ENCODE assay signal across 19 cellular contexts in the genomic region with DNA sequence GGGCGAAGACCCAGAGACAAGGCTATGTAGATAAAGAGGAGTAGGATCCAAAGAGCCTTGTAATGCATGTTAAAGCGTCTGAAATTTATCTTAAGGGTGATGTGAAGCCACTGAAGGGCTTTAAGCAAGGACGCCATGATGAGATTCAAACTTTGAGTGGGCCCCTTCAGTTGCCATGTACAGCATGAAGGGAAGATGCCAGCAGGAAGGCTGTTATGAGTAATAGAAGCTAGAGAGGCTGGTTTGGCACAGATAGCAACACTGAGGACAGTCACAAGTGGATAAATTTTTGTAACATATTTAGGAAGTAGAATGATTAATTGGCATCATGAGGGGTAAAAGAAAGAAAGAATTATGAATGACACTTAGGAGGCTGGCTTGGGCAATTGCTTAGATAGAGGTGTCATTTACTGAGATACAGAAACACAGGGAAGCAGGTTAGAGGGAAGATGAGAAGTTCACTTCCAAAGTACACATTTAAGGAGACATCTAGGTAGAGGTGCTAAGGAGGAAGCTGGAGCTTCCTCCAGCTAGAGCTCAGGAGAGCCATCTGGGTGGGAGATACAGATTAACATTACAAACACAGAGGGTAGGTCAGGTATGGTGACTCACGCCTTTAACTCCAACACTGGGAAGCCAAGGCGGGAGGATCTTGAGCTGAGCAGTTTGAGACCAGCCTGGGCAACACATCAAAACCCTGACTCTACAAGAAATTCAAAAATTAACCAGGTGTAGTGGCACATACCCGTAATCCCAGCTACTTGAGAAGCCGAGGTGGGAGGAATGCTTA. TPM values are rescaled to one million over a fixed set of nuclear protein-coding genes. Genes with fewer than 3 reads are reported as not detected.
DNase-seq lines count a peak whose midpoint lies in the region; ATAC-seq and TF ChIP-seq lines count a peak whose summit lies in the region.
"Had no signal": no experiment of that assay in that cellular context is flagged by ENCODE, and none has a peak within 500 bp of the region (broad histone marks: within the 10 kb centered on the region; RNA-seq: fewer than 3 reads in every experiment).

No MANE protein-coding gene starts in this region.

- no peaks in the 10 kb centered on the region for H3K79me2 ChIP-seq in trophoblast cell (ENCODE audit: control insufficient read depth, insufficient read depth, low read length, poor library complexity)

- H3K9me3 ChIP-seq in HUES48 (ENCODE audit: control insufficient read depth, insufficient read depth, low read length), result no peaks in the 10 kb centered on the region
- H3K9me3 ChIP-seq in trophoblast cell (ENCODE audit: insufficient read depth, low read depth, low read length), result no peaks in the 10 kb centered on the region
- H3K9me3 ChIP-seq: ascending aorta, right atrium auricular region had no signal

- H3K9ac ChIP-seq in HUES48 (ENCODE audit: low read depth, low read length) (no peak overlapping the region), trophoblast cell (ENCODE audit: low read length) (no peak overlapping the region)

- H3K23ac ChIP-seq in trophoblast cell (ENCODE audit: low read length), result no peak overlapping the region

- peak overlapping the region; percentile 57 for H3K27ac ChIP-seq in HUES48 (ENCODE audit: low read depth, low read length)
- H3K27ac ChIP-seq in trophoblast cell (ENCODE audit: low read depth, low read length), result no peak overlapping the region
- H3K27ac ChIP-seq: ascending aorta, right atrium auricular region had no signal

- H3K4me3 ChIP-seq in HUES48 (ENCODE audit: low read depth, low read length) (no peak overlapping the region), trophoblast cell (ENCODE audit: low read depth, low read length) (no peak overlapping the region)
- H3K4me3 ChIP-seq: ascending aorta, right atrium auricular region had no signal

- H2BK5ac ChIP-seq in trophoblast cell (ENCODE audit: low read depth, low read length, poor library complexity), result no peak overlapping the region

- H3K27me3 ChIP-seq in HUES48 (ENCODE audit: control insufficient read depth, insufficient read depth, low read length) (no peaks in the 10 kb centered on the region), trophoblast cell (ENCODE audit: insufficient read depth, low read length) (no peaks in the 10 kb centered on the region)
- H3K27me3 ChIP-seq: ascending aorta, right atrium auricular region had no signal

- no peaks in the 10 kb centered on the region for H3K79me1 ChIP-seq in trophoblast cell (ENCODE audit: low read length)

- no peak overlapping the region for H3K18ac ChIP-seq in trophoblast cell (ENCODE audit: low read length)

- no peak for DNase-seq in activated naive CD8-positive, alpha-beta T cell treated with anti-CD3 and anti-CD28 coated beads, Interleukin-2, amount 50 U/mL, for 24 hours
- DNase-seq in activated naive CD8-positive, alpha-beta T cell treated with anti-CD3 and anti-CD28 coated beads for 36 hours, result no peak
- DNase-seq in erythroblast (lab: John Stamatoyannopoulos, UW) (peak; percentile 9 to 13), renal cortical epithelial cell (ENCODE audit: low read depth) (peak; percentile 35), trophoblast cell (no peak), COLO829 (ENCODE audit: low spot score) (no peak)
- DNase-seq: activated B cell treated with CpG ODN at 0.5 μM for 24 hours; activated effector memory CD4-positive, alpha-beta T cell treated with Interleukin-2 at 50 U/mL for 16 hours; EL; NCI-H1417; NCI-H526; SHP77; stimulated activated naive CD4-positive, alpha-beta T cell treated with Interleukin-2 at 50 U/mL for 16 hours had no signal

- H3K36me3 ChIP-seq in HUES48 (ENCODE audit: control insufficient read depth, insufficient read depth, low read length) (no peaks in the 10 kb centered on the region), trophoblast cell (ENCODE audit: control insufficient read depth in 1 of 2, insufficient read depth in 2 of 2, low read length in 2 of 2) (no peaks in the 10 kb centered on the region)
- H3K36me3 ChIP-seq: ascending aorta, right atrium auricular region had no signal

- H3K4me1 ChIP-seq in HUES48 (ENCODE audit: control insufficient read depth, insufficient read depth, low read length) (peaks cover 16% of the 10 kb centered on the region), trophoblast cell (ENCODE audit: control insufficient read depth in 1 of 2, insufficient read depth in 2 of 2, low read length in 2 of 2) (no peaks in the 10 kb centered on the region)
- H3K4me1 ChIP-seq: ascending aorta, right atrium auricular region had no signal

- no peak overlapping the region for H3K4me3 Mint-ChIP-seq in activated naive CD8-positive, alpha-beta T cell treated with anti-CD3 and anti-CD28 coated beads, Interleukin-2, amount 50 U/mL, for 24 hours
- no peak overlapping the region for H3K4me3 Mint-ChIP-seq in activated naive CD8-positive, alpha-beta T cell treated with anti-CD3 and anti-CD28 coated beads for 36 hours
- H3K4me3 Mint-ChIP-seq: activated B cell treated with CpG ODN at 0.5 μM for 24 hours; T-helper 1 cell treated with Interleukin-12 subunit alpha and Interleukin-12 subunit beta and Interleukin-4 antibody, amounts not matched to agents 30 μg/mL and 1 μg/mL, for 36 hours had no signal

- H2AK5ac ChIP-seq in trophoblast cell (ENCODE audit: low read length), result no peak overlapping the region

- H3K9me3 Mint-ChIP-seq in activated naive CD8-positive, alpha-beta T cell treated with anti-CD3 and anti-CD28 coated beads, Interleukin-2, amount 50 U/mL, for 24 hours, result no peaks in the 10 kb centered on the region
- peaks cover 2% of the 10 kb centered on the region for H3K9me3 Mint-ChIP-seq in activated naive CD8-positive, alpha-beta T cell treated with anti-CD3 and anti-CD28 coated beads for 36 hours

- no peak overlapping the region for H2BK12ac ChIP-seq in trophoblast cell (ENCODE audit: low read length)

- no peak overlapping the region for H4K12ac ChIP-seq in trophoblast cell (ENCODE audit: low read depth, low read length)

- H4K91ac ChIP-seq in trophoblast cell (ENCODE audit: low read depth, low read length), result no peak overlapping the region

- no peak overlapping the region for H2BK120ac ChIP-seq in trophoblast cell (ENCODE audit: insufficient read depth, low read length, poor library complexity)

- H3K14ac ChIP-seq in trophoblast cell (ENCODE audit: low read length), result no peak overlapping the region

- no peak for TF ChIP-seq POLR2A in erythroblast (IDR thresholded peaks at IDR 0.05; ENCODE audit: low read length)

- peak; percentile 72 for ATAC-seq in activated naive CD8-positive, alpha-beta T cell treated with anti-CD3 and anti-CD28 coated beads, Interleukin-2, amount 50 U/mL, for 24 hours
- ATAC-seq in GM21367 (IDR thresholded peaks at IDR 0.05; ENCODE audit: unreplicated experiment), result no peak

- peaks cover 6% of the 10 kb centered on the region for H3K36me3 Mint-ChIP-seq in activated naive CD8-positive, alpha-beta T cell treated with anti-CD3 and anti-CD28 coated beads, Interleukin-2, amount 50 U/mL, for 24 hours (ENCODE audit: low read depth)
- H3K36me3 Mint-ChIP-seq in activated naive CD8-positive, alpha-beta T cell treated with anti-CD3 and anti-CD28 coated beads for 36 hours, result peaks cover 4% of the 10 kb centered on the region

- peaks cover 7% of the 10 kb centered on the region for H3K4me1 Mint-ChIP-seq in activated naive CD8-positive, alpha-beta T cell treated with anti-CD3 and anti-CD28 coated beads, Interleukin-2, amount 50 U/mL, for 24 hours
- peaks cover 13% of the 10 kb centered on the region for H3K4me1 Mint-ChIP-seq in activated naive CD8-positive, alpha-beta T cell treated with anti-CD3 and anti-CD28 coated beads for 36 hours

- H3K4me2 ChIP-seq in trophoblast cell (ENCODE audit: low read length), result no peak overlapping the region

- no peaks in the 10 kb centered on the region for H3K27me3 Mint-ChIP-seq in activated naive CD8-positive, alpha-beta T cell treated with anti-CD3 and anti-CD28 coated beads, Interleukin-2, amount 50 U/mL, for 24 hours
- H3K27me3 Mint-ChIP-seq in activated naive CD8-positive, alpha-beta T cell treated with anti-CD3 and anti-CD28 coated beads for 36 hours, result no peaks in the 10 kb centered on the region
- H3K27me3 Mint-ChIP-seq: activated B cell treated with CpG ODN at 0.5 μM for 24 hours had no signal

- H3K27ac Mint-ChIP-seq in activated naive CD8-positive, alpha-beta T cell treated with anti-CD3 and anti-CD28 coated beads, Interleukin-2, amount 50 U/mL, for 24 hours, result no peak overlapping the region
- H3K27ac Mint-ChIP-seq in activated naive CD8-positive, alpha-beta T cell treated with anti-CD3 and anti-CD28 coated beads for 36 hours, result no peak overlapping the region
- H3K27ac Mint-ChIP-seq: activated B cell treated with CpG ODN at 0.5 μM for 24 hours; T-helper 1 cell treated with Interleukin-12 subunit alpha and Interleukin-12 subunit beta and Interleukin-4 antibody, amounts not matched to agents 30 μg/mL and 1 μg/mL, for 36 hours had no signal

- no peak overlapping the region for H2AFZ ChIP-seq in trophoblast cell (ENCODE audit: insufficient read depth, low read length, poor library complexity)

- no peak overlapping the region for H4K8ac ChIP-seq in trophoblast cell (ENCODE audit: low read depth, low read length)

- H3K4ac ChIP-seq in trophoblast cell (ENCODE audit: low read depth, low read length), result no peak overlapping the region

- no CpG with 5 or more reads among the region's 7 CpGs for WGBS in trophoblast cell (ENCODE audit: extremely low coverage, insufficient coverage, insufficient read length)

RNA-seq across cellular contexts. Expression of a gene that starts 13.7 kb away (rescaled TPM):
- total RNA-seq in activated naive CD8-positive, alpha-beta T cell treated with anti-CD3 and anti-CD28 coated beads for 36 hours, result 10 to 100 TPM; 15.3 to 15.9 TPM
- 9.7 and 27.2 TPM in 2 replicates for total RNA-seq in renal cortical epithelial cell
- 16.2 and 17.4 TPM in 2 replicates for polyA plus RNA-seq in trophoblast cell (2013)

RNA-seq across cellular contexts. Expression of a gene that starts 13.8 kb away (rescaled TPM):
- 10 to 100 TPM; 18.1 to 22.8 TPM for total RNA-seq in activated naive CD8-positive, alpha-beta T cell treated with anti-CD3 and anti-CD28 coated beads for 36 hours
- 98.8 and 253 TPM in 2 replicates for total RNA-seq in renal cortical epithelial cell
- polyA plus RNA-seq in trophoblast cell (2013), result 47.6 and 50.7 TPM in 2 replicates

RNA-seq across cellular contexts. Expression of a gene that starts 42.4 kb away (rescaled TPM):
- total RNA-seq in activated naive CD8-positive, alpha-beta T cell treated with anti-CD3 and anti-CD28 coated beads for 36 hours, result under 1 TPM; 0.86 to 0.97 TPM
- total RNA-seq in renal cortical epithelial cell, result 8.2 and 17.3 TPM in 2 replicates
- 0.94 and 1.4 TPM in 2 replicates for polyA plus RNA-seq in trophoblast cell (2013)
- total RNA-seq: ascending aorta, HT-29 had no signal

Comparison
In these comparisons a context has a peak if more than half of its experiments do, and no peak if none do; other contexts are left out.
1. DNase-seq: peak in erythroblast (2 of 2) and renal cortical epithelial cell (single experiment); none in activated naive CD8-positive, alpha-beta T cell treated with anti-CD3 and anti-CD28 coated beads, Interleukin-2, amount 50 U/mL, for 24 hours (single experiment), activated naive CD8-positive, alpha-beta T cell treated with anti-CD3 and anti-CD28 coated beads for 36 hours (single experiment), trophoblast cell (0 of 2) and COLO829 (single experiment).